In genomic region chr1:185154912-185155513, GRCh38 we compare ENCODE assay signal across 9 cellular contexts. TPM values are rescaled to one million over a fixed set of nuclear protein-coding genes. Genes with fewer than 3 reads are reported as not detected.
DNase-seq lines count a peak whose midpoint lies in the region; ATAC-seq and TF ChIP-seq lines count a peak whose summit lies in the region.
"Had no signal": no experiment of that assay in that cellular context is flagged by ENCODE, and none has a peak within 500 bp of the region (broad histone marks: within the 10 kb centered on the region; RNA-seq: fewer than 3 reads in every experiment).

No MANE protein-coding gene starts in this region.

- peak overlapping the region; percentile 94 for H3K27ac Mint-ChIP-seq in activated naive CD8-positive, alpha-beta T cell

- no peaks in the 10 kb centered on the region for H3K9me3 ChIP-seq in heart right ventricle
- H3K9me3 ChIP-seq in left lung: no peaks in the 10 kb centered on the region
- H3K9me3 ChIP-seq in vagina: no peaks in the 10 kb centered on the region
- H3K9me3 ChIP-seq in body of pancreas: no peaks in the 10 kb centered on the region

- no peak for DNase-seq in heart right ventricle
- no peak for DNase-seq in left cardiac atrium
- DNase-seq in left lung: no peak
- DNase-seq in vagina (ENCODE audit: extremely low spot score in 2 of 2): no peak
- no peak for DNase-seq in body of pancreas
- DNase-seq in H7: no peak
- DNase-seq: stimulated activated naive CD4-positive, alpha-beta T cell treated with Interleukin-2 at 50 U/mL for 16 hours had no signal

- peaks cover 3 to 57% (median 39%) of the 10 kb centered on the region in 9 donors for H3K4me1 ChIP-seq in heart right ventricle
- H3K4me1 ChIP-seq in left lung: peaks cover 10 to 47% of the 10 kb centered on the region in 2 donors
- peaks cover 44% of the 10 kb centered on the region for H3K4me1 ChIP-seq in vagina
- H3K4me1 ChIP-seq in body of pancreas: peaks cover 33% of the 10 kb centered on the region

- H3K27ac ChIP-seq in heart right ventricle (peak overlapping the region in 8 of 10 donors; percentile 93 to 99 (median 98)), left lung (peak overlapping the region; percentile 98 to 100), vagina (peak overlapping the region; percentile 99), body of pancreas (peak overlapping the region in 1 of 4 donors; percentile 100)

- ATAC-seq in heart right ventricle (no peak), left cardiac atrium (no peak), left lung (no peak), body of pancreas (no peak), GM21576 (IDR thresholded peaks at IDR 0.05; ENCODE audit: unreplicated experiment) (no peak)

- no peaks in the 10 kb centered on the region for H3K27me3 Mint-ChIP-seq in activated naive CD8-positive, alpha-beta T cell

- TF ChIP-seq POLR2A in vagina (IDR thresholded peaks at IDR 0.05) (no peak), body of pancreas (IDR thresholded peaks at IDR 0.05) (no peak)

- H3K27me3 ChIP-seq in heart right ventricle: no peaks in the 10 kb centered on the region
- no peaks in the 10 kb centered on the region for H3K27me3 ChIP-seq in left lung
- no peaks in the 10 kb centered on the region for H3K27me3 ChIP-seq in vagina
- H3K27me3 ChIP-seq in body of pancreas: no peaks in the 10 kb centered on the region
- H3K27me3 ChIP-seq in H7 (ENCODE audit: control insufficient read depth, insufficient read depth, low read length): no peaks in the 10 kb centered on the region; the same call in 1 of the 2 replicates

- 52 to 59% methylated on average over 2 of the region's 2 CpGs for WGBS in heart right ventricle, 2 donors
- 18 to 22% methylated on average over 2 of the region's 2 CpGs for WGBS in body of pancreas, 2 donors

- no peak for TF ChIP-seq CTCF in heart right ventricle (IDR thresholded peaks at IDR 0.05)
- no peak for TF ChIP-seq CTCF in left lung (IDR thresholded peaks at IDR 0.05)
- TF ChIP-seq CTCF in vagina (IDR thresholded peaks at IDR 0.05): no peak
- TF ChIP-seq CTCF in body of pancreas (IDR thresholded peaks at IDR 0.05): no peak

- H3K9me3 Mint-ChIP-seq in activated naive CD8-positive, alpha-beta T cell (ENCODE audit: low read depth): no peaks in the 10 kb centered on the region

- H3K4me1 Mint-ChIP-seq in activated naive CD8-positive, alpha-beta T cell (ENCODE audit: low read depth): peaks cover 55% of the 10 kb centered on the region

- H3K36me3 ChIP-seq in heart right ventricle (peaks cover 0 to 20% (median 6%) of the 10 kb centered on the region in 9 donors), left lung (peaks cover 0 to 9% of the 10 kb centered on the region in 2 donors), vagina (peaks cover 0 to under 1% of the 10 kb centered on the region in 2 donors), body of pancreas (replicated peaks in 1 of 2; ENCODE audit: insufficient read depth in 1 of 2, low read depth in 2 of 2) (peaks cover 0 to under 1% of the 10 kb centered on the region in 2 donors), H7 (replicated peaks; ENCODE audit: control insufficient read depth, insufficient read depth, low read length) (peaks cover 2% of the 10 kb centered on the region)

- H3K4me3 ChIP-seq in heart right ventricle (peak overlapping the region in 7 of 10 donors; percentile 71 to 95 (median 82)), left lung (peak overlapping the region in 1 of 2 donors; percentile 85), vagina (peak overlapping the region; percentile 96 to 98), body of pancreas (no peak overlapping the region), H7 (ENCODE audit: insufficient read depth, low read depth, low read length) (no peak overlapping the region)

- peak overlapping the region; percentile 98 for H3K4me3 Mint-ChIP-seq in activated naive CD8-positive, alpha-beta T cell

- intact Hi-C loops in heart right ventricle (cut with DNase I): loop anchor here in 8 of 10 donors (5.0 to 10.0 kb wide), 8 partner anchors 110 to 1220 kb away; partner anchors contain the start of genes RNF2 (in 6 of the 8), IVNS1ABP (in 2 of the 8), EDEM3 (in 1 of the 8) and ODR4 (in 1 of the 8)
- intact Hi-C loops in left cardiac atrium (cut with DNase I): loop anchor here in 1 of 2 donors (10.0 kb wide), 1 partner anchor 350 kb away; no protein-coding TSS in a partner anchor
- intact Hi-C loops in left lung (cut with DNase I): no loop called here
- intact Hi-C loops in vagina (cut with DNase I): loop anchor here (10.0 kb wide), 1 partner anchor 770 kb away; the partner anchor contains the start of gene C1orf21
- intact Hi-C loops in body of pancreas (cut with DNase I): no loop called here

- peaks cover 6% of the 10 kb centered on the region for H3K36me3 Mint-ChIP-seq in activated naive CD8-positive, alpha-beta T cell

RNA-seq across cellular contexts. Expression of gene TRMT1L, which starts 1.7 kb away (rescaled TPM):
- 10 to 100 TPM; 19.2 to 34.1 (median 26.7) TPM for total RNA-seq in heart right ventricle
- 1 to 10 TPM; 6.8 to 9.7 TPM for polyA plus RNA-seq in heart right ventricle
- total RNA-seq in left cardiac atrium: 10 to 100 TPM; 16.6 to 23.9 TPM
- total RNA-seq in left lung: 10 to 100 TPM; 17.0 to 23.9 TPM
- 23.1 TPM for total RNA-seq in vagina
- total RNA-seq in body of pancreas: 10 to 100 TPM; 10.5 to 10.9 TPM
- total RNA-seq in H7 (2014; rRNA removed; shearing (Covaris generic)): 24.5 and 50.5 TPM in 2 replicates

RNA-seq across cellular contexts. Expression of gene SWT1, which starts 2.0 kb away (rescaled TPM):
- total RNA-seq in heart right ventricle (1 to 10 TPM; 3.6 to 7.9 (median 6.2) TPM), left cardiac atrium (1 to 10 TPM; 4.9 to 5.6 TPM), left lung (1 to 10 TPM; 6.5 to 7.1 TPM), vagina (6.9 TPM), body of pancreas (10 to 100 TPM in 1 of 2 donors, 1 to 10 TPM in 1; 7.6 to 13.0 TPM)
- 1 to 10 TPM; 1.4 to 2.6 TPM for polyA plus RNA-seq in heart right ventricle
- 6.3 and 8.6 TPM in 2 replicates for total RNA-seq in H7 (2014; rRNA removed; shearing (Covaris generic))

Comparison
In these comparisons a context has a peak if more than half of its experiments do, and no peak if none do; other contexts are left out.
1. H3K4me3 ChIP-seq: peak in heart right ventricle (7 of 10) and vagina (2 of 2); none in body of pancreas (0 of 2) and H7 (single experiment).
2. intact Hi-C loops: an anchor here in heart right ventricle (5.0 to 10.0 kb wide) and vagina (10.0 kb wide); none called in left lung and body of pancreas.